8 cellular contexts compared by ENCODE assay signal in the genomic region with DNA sequence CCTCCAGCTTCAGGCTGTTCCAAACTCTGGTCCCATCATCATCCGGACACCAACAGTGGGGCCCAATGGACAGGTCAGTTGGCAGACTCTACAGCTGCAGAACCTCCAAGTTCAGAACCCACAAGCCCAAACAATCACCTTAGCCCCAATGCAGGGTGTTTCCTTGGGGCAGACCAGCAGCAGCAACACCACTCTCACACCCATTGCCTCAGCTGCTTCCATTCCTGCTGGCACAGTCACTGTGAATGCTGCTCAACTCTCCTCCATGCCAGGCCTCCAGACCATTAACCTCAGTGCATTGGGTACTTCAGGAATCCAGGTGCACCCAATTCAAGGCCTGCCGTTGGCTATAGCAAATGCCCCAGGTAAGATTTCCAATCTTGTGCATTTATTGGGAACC. TPM values are rescaled to one million over a fixed set of nuclear protein-coding genes. Genes with fewer than 3 reads are reported as not detected.
DNase-seq lines count a peak whose midpoint lies in the region; TF ChIP-seq lines count a peak whose summit lies in the region.
"Had no signal": no experiment of that assay in that cellular context is flagged by ENCODE, and none has a peak within 500 bp of the region (broad histone marks: within the 10 kb centered on the region; RNA-seq: fewer than 3 reads in every experiment).

No MANE protein-coding gene starts in this region.

- H3K9ac ChIP-seq in skeletal muscle tissue (ENCODE audit: low read depth in 1 of 3, low read length in 3 of 3): peak overlapping the region in 2 of 3 donors; percentile 32 to 72

- H3K27me3 ChIP-seq in skeletal muscle tissue (ENCODE audit: control insufficient read depth in 3 of 3, insufficient read depth in 3 of 3, low read length in 3 of 3): no peaks in the 10 kb centered on the region

- H3K36me3 ChIP-seq in HEK293 (ENCODE audit: control insufficient read depth in 2 of 2, insufficient read depth in 1 of 2, low read length in 2 of 2) (peaks cover 43 to 46% of the 10 kb centered on the region in 2 experiments), skeletal muscle tissue (ENCODE audit: control insufficient read depth in 3 of 3, insufficient read depth in 3 of 3, low read length in 3 of 3) (peaks cover 22 to 31% (median 27%) of the 10 kb centered on the region in 3 donors)

- POLR2A ChIA-PET in HEK293 (lab: Yijun Ruan, JAX): interaction anchor here (0.5 kb wide), 1 partner anchor 18 kb away, joined by 3 read pairs; no protein-coding TSS in a partner anchor

- peaks cover 21% of the 10 kb centered on the region for H3K4me1 ChIP-seq in HEK293 (ENCODE audit: control insufficient read depth, insufficient read depth, low read length)
- H3K4me1 ChIP-seq in skeletal muscle tissue (ENCODE audit: control insufficient read depth in 3 of 3, insufficient read depth in 3 of 3, low read length in 3 of 3): peaks cover 42 to 59% (median 58%) of the 10 kb centered on the region in 3 donors

- DNase-seq in fibroblast of villous mesenchyme (ENCODE audit: low read depth): no peak
- DNase-seq in NCI-H345 (lab: John Stamatoyannopoulos, UW): no peak
- no peak for DNase-seq in cerebellar nuclear complex (lab: John Stamatoyannopoulos, UW)
- no peak for DNase-seq in MV-4-11 (lab: John Stamatoyannopoulos, UW)

- no peak overlapping the region for H3K27ac ChIP-seq in HEK293 (ENCODE audit: extremely low read depth, low read depth, low read length)
- H3K27ac ChIP-seq in VCaP: peak overlapping the region; percentile 97; the same call in 1 of the 2 replicates
- no peak overlapping the region for H3K27ac ChIP-seq in skeletal muscle tissue (ENCODE audit: low read depth, low read length)

- no peaks in the 10 kb centered on the region for H3K9me3 ChIP-seq in HEK293 (ENCODE audit: control insufficient read depth, insufficient read depth, low read depth, low read length)
- no peaks in the 10 kb centered on the region for H3K9me3 ChIP-seq in skeletal muscle tissue (ENCODE audit: control insufficient read depth in 3 of 3, low read length in 3 of 3)

- TF ChIP-seq CTCF in HEK293 (tag by site-specific recombination; IDR thresholded peaks at IDR 0.05): no peak
- no peak for TF ChIP-seq CTCF in VCaP (conservative IDR thresholded peaks at IDR 0.05)
- TF ChIP-seq CTCF in fibroblast of villous mesenchyme (IDR thresholded peaks at IDR 0.05; ENCODE audit: insufficient read depth, low read depth, low read length): no peak

- CTCF ChIA-PET in HEK293 (lab: Yijun Ruan, JAX): interaction anchor here (1.0 to 8.0 kb wide), 3 partner anchors 30 to 58 kb away, joined by 3 to 114 read pairs (median 4); no protein-coding TSS in a partner anchor

- H3K4me3 ChIP-seq in HEK293 (ENCODE audit: low read depth, low read length) (no peak overlapping the region), fibroblast of villous mesenchyme (ENCODE audit: low read depth, low read length) (peak overlapping the region; percentile 50), skeletal muscle tissue (ENCODE audit: low read length in 3 of 3) (peak overlapping the region; percentile 54 to 67 (median 65))

TF ChIP-seq in HEK293, 187 proteins besides CTCF, POLR2A, EP300 and RAD21:
- peak; percentile 60; the same call in 1 of the 2 replicates for TF ChIP-seq ZNF600 (tag by site-specific recombination; IDR thresholded peaks at IDR 0.05)
- TF ChIP-seq ZNF354C (tag by site-specific recombination; IDR thresholded peaks at IDR 0.05; ENCODE audit: borderline replicate concordance, low read depth): no peak
- TF ChIP-seq, protein P1, sequence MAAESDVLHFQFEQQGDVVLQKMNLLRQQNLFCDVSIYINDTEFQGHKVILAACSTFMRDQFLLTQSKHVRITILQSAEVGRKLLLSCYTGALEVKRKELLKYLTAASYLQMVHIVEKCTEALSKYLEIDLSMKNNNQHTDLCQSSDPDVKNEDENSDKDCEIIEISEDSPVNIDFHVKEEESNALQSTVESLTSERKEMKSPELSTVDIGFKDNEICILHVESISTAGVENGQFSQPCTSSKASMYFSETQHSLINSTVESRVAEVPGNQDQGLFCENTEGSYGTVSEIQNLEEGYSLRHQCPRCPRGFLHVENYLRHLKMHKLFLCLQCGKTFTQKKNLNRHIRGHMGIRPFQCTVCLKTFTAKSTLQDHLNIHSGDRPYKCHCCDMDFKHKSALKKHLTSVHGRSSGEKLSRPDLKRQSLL (tag by site-specific recombination; IDR thresholded peaks at IDR 0.05): no peak
- no peak for TF ChIP-seq ZNF175 (tag by site-specific recombination; IDR thresholded peaks at IDR 0.05)
- TF ChIP-seq, protein P2, sequence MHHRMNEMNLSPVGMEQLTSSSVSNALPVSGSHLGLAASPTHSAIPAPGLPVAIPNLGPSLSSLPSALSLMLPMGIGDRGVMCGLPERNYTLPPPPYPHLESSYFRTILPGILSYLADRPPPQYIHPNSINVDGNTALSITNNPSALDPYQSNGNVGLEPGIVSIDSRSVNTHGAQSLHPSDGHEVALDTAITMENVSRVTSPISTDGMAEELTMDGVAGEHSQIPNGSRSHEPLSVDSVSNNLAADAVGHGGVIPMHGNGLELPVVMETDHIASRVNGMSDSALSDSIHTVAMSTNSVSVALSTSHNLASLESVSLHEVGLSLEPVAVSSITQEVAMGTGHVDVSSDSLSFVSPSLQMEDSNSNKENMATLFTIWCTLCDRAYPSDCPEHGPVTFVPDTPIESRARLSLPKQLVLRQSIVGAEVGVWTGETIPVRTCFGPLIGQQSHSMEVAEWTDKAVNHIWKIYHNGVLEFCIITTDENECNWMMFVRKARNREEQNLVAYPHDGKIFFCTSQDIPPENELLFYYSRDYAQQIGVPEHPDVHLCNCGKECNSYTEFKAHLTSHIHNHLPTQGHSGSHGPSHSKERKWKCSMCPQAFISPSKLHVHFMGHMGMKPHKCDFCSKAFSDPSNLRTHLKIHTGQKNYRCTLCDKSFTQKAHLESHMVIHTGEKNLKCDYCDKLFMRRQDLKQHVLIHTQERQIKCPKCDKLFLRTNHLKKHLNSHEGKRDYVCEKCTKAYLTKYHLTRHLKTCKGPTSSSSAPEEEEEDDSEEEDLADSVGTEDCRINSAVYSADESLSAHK (tag by site-specific recombination; IDR thresholded peaks at IDR 0.05): no peak
- no peak for TF ChIP-seq ZNF202 (tag by site-specific recombination; IDR thresholded peaks at IDR 0.05; ENCODE audit: borderline replicate concordance)
TF ChIP-seq in HEK293: peak in this region for 1.

RNA-seq across cellular contexts. Expression of gene SP1, which starts 3.3 kb away (rescaled TPM):
- 31.2 and 45.3 TPM in 2 replicates for total RNA-seq in fibroblast of villous mesenchyme
- total RNA-seq in skeletal muscle tissue: 30.3 TPM

RNA-seq across cellular contexts. Expression of gene AMHR2, which starts 40.4 kb away (rescaled TPM):
- total RNA-seq in fibroblast of villous mesenchyme: not detected in 2 replicates
- total RNA-seq in skeletal muscle tissue: not detected
- total RNA-seq: HT1080 had no signal

RNA-seq across cellular contexts. Expression of gene SP7, which starts 47.1 kb away (rescaled TPM):
- total RNA-seq in fibroblast of villous mesenchyme (not detected in 2 replicates), skeletal muscle tissue (not detected)
- total RNA-seq: HT1080 had no signal

RNA-seq across cellular contexts. Expression of gene PRR13, which starts 58.3 kb away (rescaled TPM):
- total RNA-seq in fibroblast of villous mesenchyme (60.0 and 64.4 TPM in 2 replicates), skeletal muscle tissue (15.7 TPM)
